In the genomic region with DNA sequence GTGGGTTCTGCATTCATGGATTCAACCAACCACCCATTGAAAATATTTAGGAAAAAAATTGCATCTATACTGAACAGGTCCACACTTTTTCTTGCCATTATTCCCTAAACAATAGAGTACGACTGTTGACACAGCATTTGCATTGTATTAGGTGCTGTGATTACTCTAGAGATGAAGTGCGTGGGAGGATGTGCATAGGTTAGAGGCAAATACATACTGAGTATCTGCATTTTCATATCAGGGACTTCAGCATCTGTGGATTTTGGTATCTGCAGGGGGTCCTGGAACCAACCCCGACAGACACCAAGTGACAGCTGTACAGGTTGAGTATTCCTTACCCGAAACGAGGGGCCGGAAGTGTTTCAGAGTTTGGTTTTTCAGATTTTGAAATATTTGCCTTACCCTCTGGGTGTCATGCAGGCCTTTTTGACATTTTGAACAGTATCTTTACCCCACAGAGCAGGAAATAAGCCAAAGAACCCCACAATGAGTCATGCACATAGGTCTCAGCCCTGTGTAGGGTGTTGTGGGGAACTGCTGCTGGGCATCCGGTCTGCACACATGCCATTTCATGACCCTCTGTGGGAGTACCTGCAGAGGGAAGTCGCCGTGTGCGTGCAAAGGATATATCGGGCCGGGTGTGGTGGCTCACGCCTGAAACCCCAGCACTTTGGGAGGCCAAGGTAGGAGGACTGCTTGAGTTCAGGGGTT, we compare ENCODE assay signal across 9 cellular contexts. TPM values are rescaled to one million over a fixed set of nuclear protein-coding genes. Genes with fewer than 3 reads are reported as not detected.
DNase-seq lines count a peak whose midpoint lies in the region; ATAC-seq and TF ChIP-seq lines count a peak whose summit lies in the region.
"Had no signal": no experiment of that assay in that cellular context is flagged by ENCODE, and none has a peak within 500 bp of the region (broad histone marks: within the 10 kb centered on the region; RNA-seq: fewer than 3 reads in every experiment).

No MANE protein-coding gene starts in this region.

- H3K4me3 Mint-ChIP-seq in CD8-positive, alpha-beta T cell = peak overlapping the region; percentile 60
- H3K4me3 Mint-ChIP-seq: nephron had no signal

- peak; percentile 98 for ATAC-seq in CD8-positive, alpha-beta T cell
- ATAC-seq in lower lobe of right lung (peak; percentile 62 to 89), HG02885 (IDR thresholded peaks at IDR 0.05; ENCODE audit: poor library complexity, unreplicated experiment) (no peak)

- intact Hi-C loops in CD8-positive, alpha-beta T cell (cut with DNase I, micrococcal nuclease) = loop anchor here (1.0 kb wide), 3 partner anchors 14 to 52 kb away; a partner anchor contains a TSS
- intact Hi-C loops in lower lobe of right lung (cut with DNase I) (no loop called here), testis (cut with DNase I; ENCODE audit: low total_unique reads) (no loop called here)

- H3K4me3 ChIP-seq in CD8-positive, alpha-beta T cell (ENCODE audit: low read depth, low read length) = no peak overlapping the region
- no peak overlapping the region for H3K4me3 ChIP-seq in lower lobe of right lung
- no peak overlapping the region for H3K4me3 ChIP-seq in testis

- H3K4me1 ChIP-seq in CD8-positive, alpha-beta T cell (ENCODE audit: insufficient read depth, low read length) = peaks cover 13% of the 10 kb centered on the region
- H3K4me1 ChIP-seq in lower lobe of right lung (no peaks in the 10 kb centered on the region), testis (no peaks in the 10 kb centered on the region)

- no peak for TF ChIP-seq POLR2A in testis (IDR thresholded peaks at IDR 0.05)

- H3K9me3 Mint-ChIP-seq in CD8-positive, alpha-beta T cell = no peaks in the 10 kb centered on the region
- H3K9me3 Mint-ChIP-seq: nephron had no signal

- POLR2A ChIA-PET in CD8-positive, alpha-beta T cell (lab: Charles Lee) = interaction anchor here (1.0 to 1.6 kb wide), 4 partner anchors 14 to 40 kb away, joined by 3 to 7 read pairs (median 5); a partner anchor contains a TSS

- no peaks in the 10 kb centered on the region for H3K9me3 ChIP-seq in CD8-positive, alpha-beta T cell (ENCODE audit: low read length)
- H3K9me3 ChIP-seq in lower lobe of right lung = no peaks in the 10 kb centered on the region
- no peaks in the 10 kb centered on the region for H3K9me3 ChIP-seq in testis

- no peaks in the 10 kb centered on the region for H3K27me3 ChIP-seq in CD8-positive, alpha-beta T cell (ENCODE audit: insufficient read depth, low read length)
- H3K27me3 ChIP-seq in lower lobe of right lung (ENCODE audit: low read depth) = no peaks in the 10 kb centered on the region
- H3K27me3 ChIP-seq in testis = no peaks in the 10 kb centered on the region

- H3K27ac ChIP-seq in CD8-positive, alpha-beta T cell (ENCODE audit: low read depth, low read length) = peak overlapping the region; percentile 46
- H3K27ac ChIP-seq in lower lobe of right lung = no peak overlapping the region
- no peak overlapping the region for H3K27ac ChIP-seq in testis

- H3K4me1 Mint-ChIP-seq in CD8-positive, alpha-beta T cell (ENCODE audit: low read depth) = peaks cover 27% of the 10 kb centered on the region
- H3K4me1 Mint-ChIP-seq: nephron had no signal

- peaks cover 4% of the 10 kb centered on the region for H3K36me3 ChIP-seq in CD8-positive, alpha-beta T cell (ENCODE audit: insufficient read depth, low read length)
- H3K36me3 ChIP-seq in lower lobe of right lung (peaks cover 93% of the 10 kb centered on the region), testis (ENCODE audit: low read depth, missing control alignments) (no peaks in the 10 kb centered on the region)

- 88 to 91% methylated on average over 13 of the region's 13 CpGs for WGBS in testis, 2 donors

- no peak for TF ChIP-seq CTCF in CD8-positive, alpha-beta T cell (IDR thresholded peaks at IDR 0.05)
- TF ChIP-seq CTCF in lower lobe of right lung (IDR thresholded peaks at IDR 0.05) = no peak
- no peak for TF ChIP-seq CTCF in testis (IDR thresholded peaks at IDR 0.05)

- in situ Hi-C loops in KBM-7 (cut with MboI; ENCODE audit: low pct_unique_long_range_greater_than_20kb, low sequenced_read_pairs) = no loop called here

- CTCF ChIA-PET in CD8-positive, alpha-beta T cell (lab: Charles Lee) = interaction anchor here (1.1 to 3.1 kb wide), 2 partner anchors 14 to 33 kb away, joined by 4 to 8 read pairs; a partner anchor contains a TSS

- peak overlapping the region; percentile 95 for H3K27ac Mint-ChIP-seq in CD8-positive, alpha-beta T cell
- H3K27ac Mint-ChIP-seq: nephron had no signal

- peaks cover 68% of the 10 kb centered on the region for H3K36me3 Mint-ChIP-seq in CD8-positive, alpha-beta T cell

- peak; percentile 34 to 86 (median 65) for DNase-seq in CD8-positive, alpha-beta T cell
- DNase-seq in KBM-7 (peak; percentile 96), lower lobe of right lung (peak; percentile 51), testis (no peak), OCI-M2 (lab: John Stamatoyannopoulos, UW; ENCODE audit: unreplicated experiment) (no peak), NCI-H1694 (lab: John Stamatoyannopoulos, UW) (no peak)
- peak; percentile 82 for DNase-seq in activated CD8-positive, alpha-beta memory T cell treated with anti-CD3 and anti-CD28 coated beads for 24 hours

- no peaks in the 10 kb centered on the region for H3K27me3 Mint-ChIP-seq in CD8-positive, alpha-beta T cell (ENCODE audit: low read depth)

RNA-seq across cellular contexts. Expression of a gene that starts 14.5 kb away (rescaled TPM):
- 10 to 100 TPM; 12.1 to 13.6 TPM for total RNA-seq in CD8-positive, alpha-beta T cell
- total RNA-seq in lower lobe of right lung = 43.3 TPM
- 10 to 100 TPM; 22.0 to 26.5 TPM for total RNA-seq in testis
- 25.9 TPM for polyA plus RNA-seq in testis (ENCODE audit: insufficient read depth, low read depth, low replicate concordance)

RNA-seq across cellular contexts. Expression of a gene that starts 14.8 kb away (rescaled TPM):
- 10 to 100 TPM; 45.3 to 55.0 TPM for total RNA-seq in CD8-positive, alpha-beta T cell
- 43.7 TPM for total RNA-seq in lower lobe of right lung
- 10 to 100 TPM; 62.4 to 71.7 TPM for total RNA-seq in testis
- 87.4 TPM for polyA plus RNA-seq in testis (ENCODE audit: insufficient read depth, low read depth, low replicate concordance)

RNA-seq across cellular contexts. Expression of a gene that starts 51.7 kb away (rescaled TPM):
- 10 to 100 TPM; 10.2 to 14.5 TPM for total RNA-seq in CD8-positive, alpha-beta T cell
- total RNA-seq in lower lobe of right lung = 5.3 TPM
- 10 to 100 TPM; 28.6 to 46.4 TPM for total RNA-seq in testis
- 57.5 TPM for polyA plus RNA-seq in testis (ENCODE audit: insufficient read depth, low read depth, low replicate concordance)

Comparison
In these comparisons a context has a peak if more than half of its experiments do, and no peak if none do; other contexts are left out.
1. DNase-seq: peak in CD8-positive, alpha-beta T cell (7 of 7), KBM-7 (single experiment), activated CD8-positive, alpha-beta memory T cell treated with anti-CD3 and anti-CD28 coated beads for 24 hours (single experiment) and lower lobe of right lung (single experiment); none in testis (single experiment), OCI-M2 (single experiment) and NCI-H1694 (single experiment).
2. intact Hi-C loops: an anchor here in CD8-positive, alpha-beta T cell (1.0 kb wide); none called in lower lobe of right lung and testis.